Comparison of ENCODE assay signal across 8 cellular contexts in genomic region chr5:1110260-1110929, GRCh38. TPM values are rescaled to one million over a fixed set of nuclear protein-coding genes. Genes with fewer than 3 reads are reported as not detected.
A peak's percentile ranks its signal among the peaks of the same experiment; 100 is the strongest.
DNase-seq lines count a peak whose midpoint lies in the region; ATAC-seq and TF ChIP-seq lines count a peak whose summit lies in the region.

No MANE protein-coding gene starts in this region.

- DNase-seq in DND-41: no peak
- no peak for DNase-seq in SJSA1 (ENCODE audit: low read depth in 1 of 2, low spot score in 2 of 2)
- DNase-seq in esophagus muscularis mucosa (ENCODE audit: extremely low spot score): no peak
- DNase-seq in osteocyte (ENCODE audit: extremely low spot score, unreplicated experiment): no peak
- no peak for DNase-seq in kidney glomerular epithelial cell (lab: John Stamatoyannopoulos, UW)
- DNase-seq in stimulated activated CD4-positive, alpha-beta T cell treated with anti-CD3 and anti-CD28 coated beads, Interleukin-4, amount 100 ng/mL, for 4 hours: no peak

- H3K36me3 ChIP-seq in DND-41 (ENCODE audit: insufficient read depth, low read length): no peaks in the 10 kb centered on the region
- peaks cover 8% of the 10 kb centered on the region for H3K36me3 ChIP-seq in SJSA1
- peaks cover 0 to 7% (median 0%) of the 10 kb centered on the region in 4 donors for H3K36me3 ChIP-seq in esophagus muscularis mucosa

- H3K4me1 ChIP-seq in DND-41 (ENCODE audit: insufficient read depth, low read length): peaks cover 16% of the 10 kb centered on the region
- peaks cover 18% of the 10 kb centered on the region for H3K4me1 ChIP-seq in SJSA1 (replicated peaks)
- H3K4me1 ChIP-seq in esophagus muscularis mucosa: peaks cover 46 to 69% (median 56%) of the 10 kb centered on the region in 4 donors

- no peak for TF ChIP-seq POLR2A in esophagus muscularis mucosa (IDR thresholded peaks at IDR 0.05; ENCODE audit: low read depth)

- H3K36me3 Mint-ChIP-seq in osteocyte (ENCODE audit: unreplicated experiment): no peaks in the 10 kb centered on the region

- no peaks in the 10 kb centered on the region for H3K79me2 ChIP-seq in DND-41 (ENCODE audit: insufficient read depth, low read length)

- H3K27me3 ChIP-seq in DND-41 (ENCODE audit: insufficient read depth, low read length, poor library complexity) (peaks cover 26% of the 10 kb centered on the region), SJSA1 (replicated peaks) (peaks cover 9% of the 10 kb centered on the region), esophagus muscularis mucosa (no peaks in the 10 kb centered on the region)

- TF ChIP-seq CTCF in DND-41 (IDR thresholded peaks at IDR 0.05; ENCODE audit: borderline replicate concordance, extremely low read depth, low read length, poor library complexity, severe bottlenecking) (no peak), esophagus muscularis mucosa (IDR thresholded peaks at IDR 0.05) (no peak), osteocyte (IDR thresholded peaks at IDR 0.05) (no peak)

- H3K4me1 Mint-ChIP-seq in osteocyte (ENCODE audit: unreplicated experiment): peaks cover 10% of the 10 kb centered on the region

- H3K27ac ChIP-seq in DND-41 (ENCODE audit: low read length): no peak overlapping the region
- H3K27ac ChIP-seq in SJSA1: no peak overlapping the region
- peak overlapping the region; percentile 78 to 90 (median 85) for H3K27ac ChIP-seq in esophagus muscularis mucosa (replicated peaks in 1 of 4)

- TF ChIP-seq EP300 in esophagus muscularis mucosa (IDR thresholded peaks at IDR 0.05): no peak

- H3K9me3 ChIP-seq in DND-41 (ENCODE audit: insufficient read depth, low read length, severe bottlenecking): no peaks in the 10 kb centered on the region
- peaks cover 6% of the 10 kb centered on the region for H3K9me3 ChIP-seq in SJSA1 (replicated peaks)
- no peaks in the 10 kb centered on the region for H3K9me3 ChIP-seq in esophagus muscularis mucosa

- WGBS in esophagus muscularis mucosa: 50% methylated on average over 4 of the region's 24 CpGs

- intact Hi-C loops in esophagus muscularis mucosa (cut with DNase I): loop anchor here (10.0 kb wide), 1 partner anchor 106 kb away; the partner anchor contains the start of gene NKD2

- no peak overlapping the region for H3K4me3 ChIP-seq in DND-41 (ENCODE audit: low read depth in 1 of 2, low read length in 2 of 2)
- peak overlapping the region; percentile 78 for H3K4me3 ChIP-seq in SJSA1
- peak overlapping the region; percentile 76 to 96 (median 89) for H3K4me3 ChIP-seq in esophagus muscularis mucosa

- H3K27ac Mint-ChIP-seq in osteocyte (ENCODE audit: unreplicated experiment): no peak overlapping the region

- no peaks in the 10 kb centered on the region for H3K9me3 Mint-ChIP-seq in osteocyte (ENCODE audit: unreplicated experiment)

- H3K4me2 ChIP-seq in DND-41 (ENCODE audit: insufficient read depth, low read length): peak overlapping the region; percentile 69; the same call in 1 of the 2 replicates

- H4K20me1 ChIP-seq in DND-41 (ENCODE audit: insufficient read depth, low read length): no peaks in the 10 kb centered on the region; the same call in 1 of the 2 replicates

- no peak overlapping the region for H3K9ac ChIP-seq in DND-41 (ENCODE audit: low read depth, low read length)

- no peaks in the 10 kb centered on the region for H3K27me3 Mint-ChIP-seq in osteocyte (ENCODE audit: unreplicated experiment)

- H3K4me3 Mint-ChIP-seq in osteocyte (ENCODE audit: unreplicated experiment): peak overlapping the region; percentile 77

- no peak for ATAC-seq in DND-41 (ENCODE audit: insufficient read depth, low read depth)
- no peak for ATAC-seq in GM18870 (IDR thresholded peaks at IDR 0.05; ENCODE audit: unreplicated experiment)
- no peak for ATAC-seq in GM18858 (IDR thresholded peaks at IDR 0.05; ENCODE audit: unreplicated experiment)

- no peak overlapping the region for H2AFZ ChIP-seq in DND-41 (ENCODE audit: low read depth, low read length)

RNA-seq across cellular contexts. Expression of gene SLC12A7, which starts 1.5 kb away (rescaled TPM):
- 11.9 and 16.9 TPM in 2 replicates for total RNA-seq in SJSA1 (2014; rRNA removed; shearing (Covaris generic))
- total RNA-seq in esophagus muscularis mucosa: 10 to 100 TPM; 21.6 to 35.8 (median 25.4) TPM
- total RNA-seq in osteocyte: 9.4 and 11.5 TPM in 2 replicates

Comparison
In these comparisons a context has a peak if more than half of its experiments do, and no peak if none do; other contexts are left out.
1. H3K27ac ChIP-seq: peak in esophagus muscularis mucosa (4 of 4); none in DND-41 (single experiment) and SJSA1 (single experiment).
2. H3K4me3 ChIP-seq: peak in SJSA1 (single experiment) and esophagus muscularis mucosa (4 of 4); none in DND-41 (0 of 2).